ENCODE assay signal across 8 cellular contexts in the genomic region with DNA sequence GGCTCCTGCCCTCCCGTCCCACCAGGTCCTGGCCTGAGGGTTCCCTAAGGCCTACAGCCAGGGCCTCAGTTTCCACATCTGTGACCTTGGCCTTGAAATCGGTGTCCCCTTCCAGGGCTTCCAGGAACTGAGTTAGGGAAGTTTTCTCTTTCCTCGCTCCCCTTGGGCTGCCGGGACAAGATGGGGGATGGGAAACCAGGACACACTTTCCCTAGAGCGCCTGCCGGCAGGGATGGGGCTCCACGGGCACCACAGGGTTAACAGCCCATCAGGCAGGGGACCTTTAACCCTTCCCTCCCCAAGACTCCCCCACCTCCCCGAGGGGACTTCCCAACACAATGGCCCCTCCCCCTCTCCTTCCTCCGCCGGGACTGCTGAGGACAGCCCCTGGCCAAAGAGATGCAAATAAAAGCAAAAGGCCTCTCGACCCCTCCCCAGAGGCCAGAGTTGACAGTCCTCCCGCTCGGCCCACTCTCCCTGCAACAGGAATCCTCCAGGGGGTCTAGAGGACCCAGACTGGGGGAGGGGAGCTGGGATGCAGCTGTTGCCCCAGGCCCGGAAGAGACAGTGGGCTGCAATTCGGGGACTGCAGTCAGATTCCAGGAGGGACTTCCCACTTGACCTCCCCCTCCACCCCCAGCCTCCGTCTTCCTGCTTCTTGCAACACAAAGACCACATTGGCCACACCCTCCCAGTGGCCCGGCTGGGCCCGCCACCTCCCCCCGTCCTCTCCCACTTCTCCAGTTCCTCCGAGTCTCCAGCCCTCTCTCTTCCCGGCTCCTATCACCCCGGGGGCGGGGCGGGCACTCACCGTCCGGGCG. TPM values are rescaled to one million over a fixed set of nuclear protein-coding genes. Genes with fewer than 3 reads are reported as not detected.
DNase-seq lines count a peak whose midpoint lies in the region; TF ChIP-seq lines count a peak whose summit lies in the region.

No MANE protein-coding gene starts in this region.

- H3K27ac Mint-ChIP-seq in activated CD4-positive, alpha-beta T cell treated with anti-CD3 and anti-CD28 coated beads, Interleukin-2, amount 10 ng/mL, durations not matched to agents 24 days and 14 days, result peak overlapping the region; percentile 92

- H3K27me3 Mint-ChIP-seq in activated CD4-positive, alpha-beta T cell treated with anti-CD3 and anti-CD28 coated beads, Interleukin-2, amount 10 ng/mL, durations not matched to agents 24 days and 14 days, result no peaks in the 10 kb centered on the region

- peaks cover 14% of the 10 kb centered on the region for H3K36me3 Mint-ChIP-seq in activated CD4-positive, alpha-beta T cell treated with anti-CD3 and anti-CD28 coated beads, Interleukin-2, amount 10 ng/mL, durations not matched to agents 24 days and 14 days (ENCODE audit: low read depth)

- H3K4me3 ChIP-seq in AG04449 (ENCODE audit: low read depth, low read length) (peak overlapping the region; percentile 95), GM12875 (ENCODE audit: low read depth, low read length) (peak overlapping the region; percentile 70), mononuclear cell (ENCODE audit: low read length) (peak overlapping the region; percentile 63)

- DNase-seq in AG04449 (ENCODE audit: low read depth, low spot score) (peak; percentile 76), NCI-H2029 (lab: John Stamatoyannopoulos, UW) (peak; percentile 59), epithelial cell of prostate (ENCODE audit: low read depth, low spot score) (no peak), NCI-H526 treated with DMSO at 0.1 percent for 48 hours (lab: John Stamatoyannopoulos, UW) (no peak)
- peak; percentile 90 for DNase-seq in activated CD4-positive, alpha-beta T cell treated with anti-CD3 and anti-CD28 coated beads, Interleukin-2, amount 10 ng/mL, durations not matched to agents 24 days and 14 days

- H3K4me1 Mint-ChIP-seq in activated CD4-positive, alpha-beta T cell treated with anti-CD3 and anti-CD28 coated beads, Interleukin-2, amount 10 ng/mL, durations not matched to agents 24 days and 14 days, result peaks cover 25% of the 10 kb centered on the region

- peaks cover 57% of the 10 kb centered on the region for H3K4me1 ChIP-seq in mononuclear cell (ENCODE audit: insufficient read depth, low read length)

- no peaks in the 10 kb centered on the region for H3K27me3 ChIP-seq in mononuclear cell (ENCODE audit: insufficient read depth, low read length)

- intact Hi-C loops in activated CD4-positive, alpha-beta T cell treated with anti-CD3 and anti-CD28 coated beads, Interleukin-2, amount 10 ng/mL, durations not matched to agents 24 days and 14 days (cut with micrococcal nuclease), result loop anchor here (1.0 to 5.0 kb wide), 4 partner anchors 29 to 95 kb away; a partner anchor contains a TSS

- CTCF ChIA-PET in AG04449 (lab: Yijun Ruan, JAX), result interaction anchor here (0.7 to 9.0 kb wide), 4 partner anchors 14 to 77 kb away, joined by 3 to 145 read pairs (median 57); no protein-coding TSS in a partner anchor

- H3K9me3 ChIP-seq in mononuclear cell (ENCODE audit: low read depth, low read length), result no peaks in the 10 kb centered on the region

- no peaks in the 10 kb centered on the region for H3K9me3 Mint-ChIP-seq in activated CD4-positive, alpha-beta T cell treated with anti-CD3 and anti-CD28 coated beads, Interleukin-2, amount 10 ng/mL, durations not matched to agents 24 days and 14 days

- POLR2A ChIA-PET in AG04449 (lab: Yijun Ruan, JAX), result interaction anchor here (0.8 to 4.6 kb wide), 8 partner anchors 11 to 114 kb away, joined by 3 to 79 read pairs (median 12); a partner anchor contains a TSS

- no peak for TF ChIP-seq CTCF in AG04449 (IDR thresholded peaks at IDR 0.05; ENCODE audit: insufficient read depth, low read length, missing control alignments)
- no peak for TF ChIP-seq CTCF in GM12875 (IDR thresholded peaks at IDR 0.05; ENCODE audit: borderline replicate concordance, insufficient read depth, low read depth, low read length)

- peak overlapping the region; percentile 88 for H3K4me3 Mint-ChIP-seq in activated CD4-positive, alpha-beta T cell treated with anti-CD3 and anti-CD28 coated beads, Interleukin-2, amount 10 ng/mL, durations not matched to agents 24 days and 14 days

- H3K27ac ChIP-seq in epithelial cell of prostate (peak overlapping the region; percentile 92), temporal lobe (ENCODE audit: low read depth, low read length) (peak overlapping the region; percentile 84)

RNA-seq across cellular contexts. Expression of a gene that starts 3.4 kb away (rescaled TPM):
- 17.4 and 17.6 TPM in 2 replicates for total RNA-seq in activated CD4-positive, alpha-beta T cell treated with anti-CD3 and anti-CD28 coated beads, Interleukin-2, amount 10 ng/mL, durations not matched to agents 24 days and 14 days
- total RNA-seq in mononuclear cell (8.4 TPM), temporal lobe (5.2 TPM)

RNA-seq across cellular contexts. Expression of a gene that starts 28.8 kb away (rescaled TPM):
- total RNA-seq in activated CD4-positive, alpha-beta T cell treated with anti-CD3 and anti-CD28 coated beads, Interleukin-2, amount 10 ng/mL, durations not matched to agents 24 days and 14 days, result 40.6 and 44.6 TPM in 2 replicates
- total RNA-seq in mononuclear cell (11.5 TPM), temporal lobe (2.2 TPM)

RNA-seq across cellular contexts. Expression of a gene that starts 47.1 kb away (rescaled TPM):
- 10.6 and 11.0 TPM in 2 replicates for total RNA-seq in activated CD4-positive, alpha-beta T cell treated with anti-CD3 and anti-CD28 coated beads, Interleukin-2, amount 10 ng/mL, durations not matched to agents 24 days and 14 days
- 1.4 TPM for total RNA-seq in mononuclear cell
- total RNA-seq in temporal lobe, result 3.2 TPM

Comparison
In these comparisons a context has a peak if more than half of its experiments do, and no peak if none do; other contexts are left out.
1. DNase-seq: peak in AG04449 (single experiment), NCI-H2029 (single experiment) and activated CD4-positive, alpha-beta T cell treated with anti-CD3 and anti-CD28 coated beads, Interleukin-2, amount 10 ng/mL, durations not matched to agents 24 days and 14 days (single experiment); none in epithelial cell of prostate (single experiment) and NCI-H526 treated with DMSO at 0.1 percent for 48 hours (single experiment).
2. Peak in every context shown above with its lines, with median percentiles within 50 percentile points of each other: H3K4me3 ChIP-seq.